In genomic region chr12:31890295-31891285, GRCh38 we compare ENCODE assay signal across 12 cellular contexts.
DNase-seq lines count a peak whose midpoint lies in the region; ATAC-seq and TF ChIP-seq lines count a peak whose summit lies in the region.
"Had no signal": no experiment of that assay in that cellular context is flagged by ENCODE, and none has a peak within 500 bp of the region (broad histone marks: within the 10 kb centered on the region; RNA-seq: fewer than 3 reads in every experiment).

No MANE protein-coding gene starts in this region.

- H3K27me3 Mint-ChIP-seq in activated CD4-positive, alpha-beta T cell treated with anti-CD3 and anti-CD28 coated beads, Interleukin-2, amount 10 ng/mL, durations not matched to agents 7 days and 5 days = no peaks in the 10 kb centered on the region
- H3K27me3 Mint-ChIP-seq in activated naive CD4-positive, alpha-beta T cell treated with anti-CD3 and anti-CD28 coated beads, Interleukin-2, amount 50 U/mL, for 24 hours = no peaks in the 10 kb centered on the region

- intact Hi-C loops in adrenal gland (cut with DNase I) = no loop called here

- CTCF ChIA-PET in activated CD4-positive, alpha-beta T cell treated with anti-CD3 and anti-CD28 coated beads, Interleukin-2, amount 10 ng/mL, durations not matched to agents 7 days and 5 days (lab: Charles Lee) = interaction anchor here (0.6 to 2.4 kb wide), 14 partner anchors 7 to 532 kb away, joined by 3 to 13 read pairs (median 4); no protein-coding TSS in a partner anchor

- peaks cover 50% of the 10 kb centered on the region for H3K4me1 Mint-ChIP-seq in activated CD4-positive, alpha-beta T cell treated with anti-CD3 and anti-CD28 coated beads, Interleukin-2, amount 10 ng/mL, durations not matched to agents 7 days and 5 days
- peaks cover 74% of the 10 kb centered on the region for H3K4me1 Mint-ChIP-seq in activated naive CD4-positive, alpha-beta T cell treated with anti-CD3 and anti-CD28 coated beads, Interleukin-2, amount 50 U/mL, for 24 hours

- no peak overlapping the region for H3K4me3 ChIP-seq in tibial nerve
- H3K4me3 ChIP-seq in adrenal gland = no peak overlapping the region
- H3K4me3 ChIP-seq: cardiac muscle cell had no signal

- no peaks in the 10 kb centered on the region for H3K27me3 ChIP-seq in tibial nerve
- no peaks in the 10 kb centered on the region for H3K27me3 ChIP-seq in adrenal gland
- H3K27me3 ChIP-seq: cardiac muscle cell had no signal

- H3K36me3 ChIP-seq in tibial nerve (no peaks in the 10 kb centered on the region), adrenal gland (replicated peaks in 1 of 2) (no peaks in the 10 kb centered on the region)
- H3K36me3 ChIP-seq: cardiac muscle cell had no signal

- H3K4me1 ChIP-seq in tibial nerve (no peaks in the 10 kb centered on the region), adrenal gland (replicated peaks in 1 of 2) (no peaks in the 10 kb centered on the region)

- no peak for TF ChIP-seq CTCF in tibial nerve (IDR thresholded peaks at IDR 0.05)
- TF ChIP-seq CTCF in adrenal gland (IDR thresholded peaks at IDR 0.05) = no peak

- H3K27ac Mint-ChIP-seq in activated CD4-positive, alpha-beta T cell treated with anti-CD3 and anti-CD28 coated beads, Interleukin-2, amount 10 ng/mL, durations not matched to agents 7 days and 5 days = peak overlapping the region; percentile 84
- peak overlapping the region; percentile 86 for H3K27ac Mint-ChIP-seq in activated naive CD4-positive, alpha-beta T cell treated with anti-CD3 and anti-CD28 coated beads, Interleukin-2, amount 50 U/mL, for 24 hours

- TF ChIP-seq POLR2A in tibial nerve (IDR thresholded peaks at IDR 0.05) (no peak), adrenal gland (IDR thresholded peaks at IDR 0.05) (no peak)

- POLR2A ChIA-PET in activated CD4-positive, alpha-beta T cell treated with anti-CD3 and anti-CD28 coated beads, Interleukin-2, amount 10 ng/mL, durations not matched to agents 7 days and 5 days (lab: Charles Lee) = no interaction called here

- H3K9me3 ChIP-seq in tibial nerve (peaks cover 0 to 5% (median 0%) of the 10 kb centered on the region in 4 donors), adrenal gland (replicated peaks in 1 of 3) (no peaks in the 10 kb centered on the region)

- peaks cover 80% of the 10 kb centered on the region for H3K36me3 Mint-ChIP-seq in activated CD4-positive, alpha-beta T cell treated with anti-CD3 and anti-CD28 coated beads, Interleukin-2, amount 10 ng/mL, durations not matched to agents 7 days and 5 days (ENCODE audit: low read depth)
- H3K36me3 Mint-ChIP-seq in activated naive CD4-positive, alpha-beta T cell treated with anti-CD3 and anti-CD28 coated beads, Interleukin-2, amount 50 U/mL, for 24 hours = peaks cover 40% of the 10 kb centered on the region

- no peak overlapping the region for H3K4me3 Mint-ChIP-seq in activated CD4-positive, alpha-beta T cell treated with anti-CD3 and anti-CD28 coated beads, Interleukin-2, amount 10 ng/mL, durations not matched to agents 7 days and 5 days
- peak overlapping the region; percentile 57 for H3K4me3 Mint-ChIP-seq in activated naive CD4-positive, alpha-beta T cell treated with anti-CD3 and anti-CD28 coated beads, Interleukin-2, amount 50 U/mL, for 24 hours

- no peak for DNase-seq in activated CD4-positive, alpha-beta T cell treated with anti-CD3 and anti-CD28 coated beads, Interleukin-2, amount 10 ng/mL, durations not matched to agents 7 days and 5 days
- DNase-seq in activated CD4-positive, alpha-beta T cell treated with anti-CD3 and anti-CD28 coated beads for 1 hour = no peak
- DNase-seq in stimulated activated naive CD8-positive, alpha-beta T cell treated with anti-CD3 and anti-CD28 coated beads, Interleukin-15, Interleukin-2, amounts not matched to agents 100 U/mL and 50 U/mL, for 24 hours = no peak
- DNase-seq in tibial nerve (ENCODE audit: low spot score in 2 of 2) = no peak
- no peak for DNase-seq in adrenal gland
- DNase-seq: hippocampal formation, NCI-H345, T1000 had no signal

- ATAC-seq in HG03469 (IDR thresholded peaks at IDR 0.05; ENCODE audit: unreplicated experiment) (peak; percentile 55), GM19395 (IDR thresholded peaks at IDR 0.05; ENCODE audit: unreplicated experiment) (no peak)
- ATAC-seq in stimulated activated naive CD8-positive, alpha-beta T cell treated with anti-CD3 and anti-CD28 coated beads, Interleukin-15, Interleukin-2, amounts not matched to agents 100 U/mL and 50 U/mL, for 24 hours = peak; percentile 72

- H3K9me3 Mint-ChIP-seq in activated CD4-positive, alpha-beta T cell treated with anti-CD3 and anti-CD28 coated beads, Interleukin-2, amount 10 ng/mL, durations not matched to agents 7 days and 5 days = peaks cover 61% of the 10 kb centered on the region
- H3K9me3 Mint-ChIP-seq in activated naive CD4-positive, alpha-beta T cell treated with anti-CD3 and anti-CD28 coated beads, Interleukin-2, amount 50 U/mL, for 24 hours = peaks cover 26% of the 10 kb centered on the region

- H3K27ac ChIP-seq in tibial nerve (peak overlapping the region in 1 of 4 donors; percentile 65), adrenal gland (no peak overlapping the region)
- H3K27ac ChIP-seq: cardiac muscle cell had no signal

- no peak for TF ChIP-seq EP300 in tibial nerve (IDR thresholded peaks at IDR 0.05)

- 84 to 87% methylated on average over 8 of the region's 8 CpGs for WGBS in tibial nerve, 2 donors
- 73 to 83% (median 78%) methylated on average over 8 of the region's 8 CpGs for WGBS in adrenal gland, 4 donors
